In genomic region chr17:81513669-81514484, GRCh38 we compare ENCODE assay signal across 8 cellular contexts. TPM values are rescaled to one million over a fixed set of nuclear protein-coding genes. Genes with fewer than 3 reads are reported as not detected.
DNase-seq lines count a peak whose midpoint lies in the region; ATAC-seq and TF ChIP-seq lines count a peak whose summit lies in the region.

No MANE protein-coding gene starts in this region.

- TF ChIP-seq CTCF in fibroblast of villous mesenchyme (IDR thresholded peaks at IDR 0.05; ENCODE audit: insufficient read depth, low read depth, low read length) (no peak), nephron (IDR thresholded peaks at IDR 0.05; ENCODE audit: unreplicated experiment in 3 of 3) (no peak), vagina (IDR thresholded peaks at IDR 0.05) (no peak)

- H3K4me3 ChIP-seq in fibroblast of villous mesenchyme (ENCODE audit: low read depth, low read length) (peak overlapping the region; percentile 73), vagina (peak overlapping the region; percentile 93 to 99)

- H3K27ac Mint-ChIP-seq in nephron = peak overlapping the region; percentile 98 to 99 (median 99)

- H3K36me3 Mint-ChIP-seq in nephron (ENCODE audit: low read depth) = peaks cover 33% of the 10 kb centered on the region

- peaks cover 33% of the 10 kb centered on the region for H3K4me1 Mint-ChIP-seq in nephron

- peaks cover 22% of the 10 kb centered on the region for H3K27me3 Mint-ChIP-seq in nephron (ENCODE audit: low read depth)

- peak overlapping the region; percentile 88 to 94 (median 93) for H3K4me3 Mint-ChIP-seq in nephron

- intact Hi-C loops in vagina (cut with DNase I) = loop anchor here (5.0 kb wide), 1 partner anchor 38 kb away; the partner anchor contains the start of gene FAAP100

- no peak for ATAC-seq in GM21723 (IDR thresholded peaks at IDR 0.05; ENCODE audit: unreplicated experiment)

- peaks cover 63% of the 10 kb centered on the region for H3K4me1 ChIP-seq in vagina

- peak; percentile 47 for DNase-seq in stimulated activated CD4-positive, alpha-beta T cell treated with anti-CD3 and anti-CD28 coated beads, Interleukin-1b, Interleukin-23, amount 100 ng/mL, for 48 hours
- DNase-seq in stimulated activated CD4-positive, alpha-beta T cell treated with anti-CD3 and anti-CD28 coated beads, Interleukin-12 subunit alpha, Interleukin-12 subunit beta, amount 100 ng/mL, for 4 hours = no peak
- DNase-seq in NCI-H226 (peak; percentile 69), fibroblast of villous mesenchyme (ENCODE audit: low read depth) (peak; percentile 80), vagina (ENCODE audit: extremely low spot score in 2 of 2) (no peak)
- DNase-seq in activated naive CD4-positive, alpha-beta T cell treated with Interleukin-2 at 50 U/mL for 16 hours = peak; percentile 43

- H3K36me3 ChIP-seq in vagina = peaks cover 9 to 34% of the 10 kb centered on the region in 2 donors

- no peaks in the 10 kb centered on the region for H3K27me3 ChIP-seq in vagina

- H3K27ac ChIP-seq in vagina = peak overlapping the region; percentile 100

- H3K9me3 Mint-ChIP-seq in nephron = peaks cover 5% of the 10 kb centered on the region

- H3K9me3 ChIP-seq in vagina = no peaks in the 10 kb centered on the region

- TF ChIP-seq POLR2A in vagina (IDR thresholded peaks at IDR 0.05) = no peak

RNA-seq across cellular contexts. Expression of gene ACTG1, which starts 1.3 kb away (rescaled TPM):
- 10,242 and 13,686 TPM in 2 replicates for total RNA-seq in fibroblast of villous mesenchyme
- total RNA-seq in vagina = 2,441 TPM

RNA-seq across cellular contexts. Expression of gene FSCN2, which starts 14.3 kb away (rescaled TPM):
- total RNA-seq in fibroblast of villous mesenchyme = 1.7 and 3.5 TPM in 2 replicates
- total RNA-seq in vagina = 6.6 TPM

RNA-seq across cellular contexts. Expression of gene FAAP100, which starts 38.3 kb away (rescaled TPM):
- total RNA-seq in fibroblast of villous mesenchyme (27.6 and 40.3 TPM in 2 replicates), vagina (21.4 TPM)

Comparison
In these comparisons a context has a peak if more than half of its experiments do, and no peak if none do; other contexts are left out.
1. DNase-seq: peak in stimulated activated CD4-positive, alpha-beta T cell treated with anti-CD3 and anti-CD28 coated beads, Interleukin-1b, Interleukin-23, amount 100 ng/mL, for 48 hours (single experiment), NCI-H226 (single experiment), activated naive CD4-positive, alpha-beta T cell treated with Interleukin-2 at 50 U/mL for 16 hours (single experiment) and fibroblast of villous mesenchyme (single experiment); none in stimulated activated CD4-positive, alpha-beta T cell treated with anti-CD3 and anti-CD28 coated beads, Interleukin-12 subunit alpha, Interleukin-12 subunit beta, amount 100 ng/mL, for 4 hours (single experiment) and vagina (0 of 2).